In genomic region chr19:18650468-18651001, GRCh38 we compare ENCODE assay signal across 11 cellular contexts. TPM values are rescaled to one million over a fixed set of nuclear protein-coding genes. Genes with fewer than 3 reads are reported as not detected.
DNase-seq lines count a peak whose midpoint lies in the region; ATAC-seq and TF ChIP-seq lines count a peak whose summit lies in the region.
"Had no signal": no experiment of that assay in that cellular context is flagged by ENCODE, and none has a peak within 500 bp of the region (broad histone marks: within the 10 kb centered on the region; RNA-seq: fewer than 3 reads in every experiment).

No MANE protein-coding gene starts in this region.

- no peak for ATAC-seq in left colon
- no peak for ATAC-seq in GM21528 (IDR thresholded peaks at IDR 0.05; ENCODE audit: low FRiP score, unreplicated experiment)

- no peak for TF ChIP-seq CTCF in colonic mucosa (IDR thresholded peaks at IDR 0.05)

- no peak overlapping the region for H3K4me3 ChIP-seq in colonic mucosa
- H3K4me3 ChIP-seq in skeletal muscle tissue (ENCODE audit: low read length in 3 of 3) = peak overlapping the region; percentile 27 to 66 (median 51)

- H3K27me3 ChIP-seq in colonic mucosa (no peaks in the 10 kb centered on the region), skeletal muscle tissue (ENCODE audit: control insufficient read depth in 3 of 3, insufficient read depth in 3 of 3, low read length in 3 of 3) (no peaks in the 10 kb centered on the region)

- H3K27ac ChIP-seq in colonic mucosa (peak overlapping the region; percentile 63), skeletal muscle tissue (ENCODE audit: low read depth, low read length) (peak overlapping the region; percentile 87)
- H3K27ac ChIP-seq: epithelial cell of prostate had no signal

- no peaks in the 10 kb centered on the region for H3K9me3 ChIP-seq in colonic mucosa
- H3K9me3 ChIP-seq in skeletal muscle tissue (ENCODE audit: control insufficient read depth in 3 of 3, low read length in 3 of 3) = no peaks in the 10 kb centered on the region

- H3K4me1 ChIP-seq in colonic mucosa (no peaks in the 10 kb centered on the region), skeletal muscle tissue (ENCODE audit: control insufficient read depth in 3 of 3, insufficient read depth in 3 of 3, low read length in 3 of 3) (peaks cover 44 to 55% (median 46%) of the 10 kb centered on the region in 3 donors)

- DNase-seq in GM03348 (ENCODE audit: low spot score) (peak; percentile 74), colonic mucosa (peak; percentile 40), left colon (peak; percentile 31 to 56), NCI-H2171 treated with DMSO at 0.1 percent for 48 hours (lab: John Stamatoyannopoulos, UW) (no peak), NCI-H1417 (lab: John Stamatoyannopoulos, UW) (no peak), NCI-H748 (lab: John Stamatoyannopoulos, UW; ENCODE audit: unreplicated experiment) (no peak)
- DNase-seq: DMS53, small intestine had no signal

- intact Hi-C loops in colonic mucosa (cut with DNase I) (no loop called here), left colon (cut with DNase I, micrococcal nuclease) (no loop called here)

- H3K36me3 ChIP-seq in colonic mucosa (no peaks in the 10 kb centered on the region), skeletal muscle tissue (ENCODE audit: control insufficient read depth in 3 of 3, insufficient read depth in 3 of 3, low read length in 3 of 3) (peaks cover 0 to 2% (median 0%) of the 10 kb centered on the region in 3 donors)

- H3K9ac ChIP-seq in colonic mucosa (ENCODE audit: low read depth in 2 of 2, low read length in 2 of 2) (peak overlapping the region; percentile 35 to 51), skeletal muscle tissue (ENCODE audit: low read depth in 1 of 3, low read length in 3 of 3) (peak overlapping the region; percentile 24 to 80 (median 65))

RNA-seq across cellular contexts. Expression of gene KLHL26, which starts 13.7 kb away (rescaled TPM):
- total RNA-seq in colonic mucosa = 10 to 100 TPM in 1 of 2 donors, 1 to 10 TPM in 1; 7.3 to 14.7 TPM
- total RNA-seq in left colon = 10 to 100 TPM in 1 of 2 donors, 1 to 10 TPM in 1; 8.5 to 10.1 TPM
- 2.1 TPM for total RNA-seq in skeletal muscle tissue

RNA-seq across cellular contexts. Expression of gene CRTC1, which starts 32.9 kb away (rescaled TPM):
- 10 to 100 TPM in 1 of 2 donors, 1 to 10 TPM in 1; 7.6 to 10.3 TPM for total RNA-seq in colonic mucosa
- total RNA-seq in left colon = 10 to 100 TPM; 10.2 TPM
- total RNA-seq in skeletal muscle tissue = 3.1 TPM

RNA-seq across cellular contexts. Expression of gene TMEM59L, which starts 37.9 kb away (rescaled TPM):
- total RNA-seq in colonic mucosa (1 to 10 TPM in 1 of 2 donors, under 1 TPM in 1; 0.27 to 1.4 TPM), left colon (1 to 10 TPM in 1 of 2 donors, under 1 TPM in 1; 0.40 to 1.1 TPM), skeletal muscle tissue (2.1 TPM)

RNA-seq across cellular contexts. Expression of gene CRLF1, which starts 43.9 kb away (rescaled TPM):
- total RNA-seq in colonic mucosa (1 to 10 TPM in 1 of 2 donors, under 1 TPM in 1; 0.84 to 1.6 TPM), left colon (1 to 10 TPM; 1.3 to 2.4 TPM), skeletal muscle tissue (2.6 TPM)

Comparison
In these comparisons a context has a peak if more than half of its experiments do, and no peak if none do; other contexts are left out.
1. DNase-seq: peak in GM03348 (single experiment), colonic mucosa (single experiment) and left colon (2 of 2); none in NCI-H2171 treated with DMSO at 0.1 percent for 48 hours (single experiment), NCI-H1417 (0 of 3) and NCI-H748 (single experiment).